In the genomic region with DNA sequence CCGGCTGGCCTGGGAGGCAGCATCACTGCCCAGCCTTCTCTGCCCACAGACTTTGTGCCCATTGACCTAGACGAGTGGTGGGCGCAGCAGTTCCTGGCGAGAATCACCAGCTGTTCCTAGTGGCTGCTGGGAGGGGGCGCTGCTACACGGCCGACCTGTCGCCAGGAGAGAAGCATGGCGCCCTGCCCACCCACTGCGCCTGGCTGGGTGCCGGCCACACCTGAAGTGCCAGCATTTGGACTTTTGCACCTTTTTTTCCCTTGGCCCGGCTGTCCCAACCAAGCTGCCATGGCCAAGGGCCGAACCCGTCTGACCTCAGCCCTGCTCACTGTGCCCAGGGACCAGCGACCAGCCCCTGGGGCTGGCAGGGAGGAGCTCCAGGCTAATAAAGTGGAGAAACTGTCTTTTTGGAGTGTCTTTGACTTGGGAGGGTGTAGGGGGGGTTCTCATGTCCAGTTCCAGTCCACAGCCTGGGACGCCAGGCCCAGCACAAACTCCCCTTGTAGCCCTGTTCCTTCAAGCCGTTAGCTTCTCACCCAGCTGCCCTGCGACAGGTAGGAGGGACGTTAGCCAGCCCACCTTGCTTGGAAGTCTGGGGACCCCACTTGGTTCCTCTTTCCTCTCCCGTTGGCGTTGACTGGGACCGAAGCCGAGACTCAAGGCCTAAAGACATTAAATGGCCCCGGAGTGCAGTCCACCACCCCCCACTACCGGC, we compare ENCODE assay signal across 6 cellular contexts. TPM values are rescaled to one million over a fixed set of nuclear protein-coding genes. Genes with fewer than 3 reads are reported as not detected.
DNase-seq lines count a peak whose midpoint lies in the region; ATAC-seq, FAIRE-seq and TF ChIP-seq lines count a peak whose summit lies in the region.

No MANE protein-coding gene starts in this region.

- H3K27ac Mint-ChIP-seq in natural killer cell treated with Interleukin-12 subunit alpha and Interleukin-12 subunit beta and Interleukin-15 and Interleukin-18, amount 100 ng/mL, for 72 hours = peak overlapping the region in 1 of 2 donors; percentile 61

- 0 out of 2 replicates have a peak, but pooled peaks have one; percentile 53 for TF ChIP-seq POLR2A in K562 (conservative IDR thresholded peaks at IDR 0.05)

- peak overlapping the region; percentile 67 for H3K4me3 Mint-ChIP-seq in natural killer cell treated with Interleukin-12 subunit alpha and Interleukin-12 subunit beta and Interleukin-15 and Interleukin-18, amount 100 ng/mL, for 72 hours

- H3K4me1 ChIP-seq in K562 (replicated peaks in 1 of 2; ENCODE audit: control insufficient read depth in 2 of 2, insufficient read depth in 2 of 2, low read length in 2 of 2) = peaks cover 1 to 88% of the 10 kb centered on the region in 2 experiments; a peak in 3 of 5 replicates

- peaks cover 5% of the 10 kb centered on the region in 2 donors for H3K4me1 Mint-ChIP-seq in natural killer cell treated with Interleukin-12 subunit alpha and Interleukin-12 subunit beta and Interleukin-15 and Interleukin-18, amount 100 ng/mL, for 72 hours (ENCODE audit: low read depth in 2 of 2)

- H3K9me3 ChIP-seq in K562 (replicated peaks; ENCODE audit: control insufficient read depth, insufficient read depth, low read depth, low read length) = no peaks in the 10 kb centered on the region

- H3K4me3 ChIP-seq in K562 = no peak overlapping the region

- no peaks in the 10 kb centered on the region for H3K27me3 ChIP-seq in K562 (ENCODE audit: control insufficient read depth in 2 of 2, insufficient read depth in 2 of 2, low read length in 2 of 2)

- peak; percentile 74 for TF ChIP-seq CTCF in GM10266 (IDR thresholded peaks at IDR 0.05; ENCODE audit: control insufficient read depth, insufficient read depth, low read depth, missing control alignments)
- TF ChIP-seq CTCF in K562 (IDR thresholded peaks at IDR 0.05 in 2 of 3, conservative IDR thresholded peaks at IDR 0.05 in 1 of 3; ENCODE audit: insufficient read depth in 2 of 3, low read depth in 1 of 3, low read length in 3 of 3) = 0 out of 6 replicates have a peak, but pooled peaks of 1 of the 3 experiments have one; percentile 18

- POLR2A ChIA-PET in K562 (lab: Yijun Ruan, JAX) = interaction anchor here (0.7 kb wide), 1 partner anchor 82 kb away, joined by 3 read pairs; no protein-coding TSS in a partner anchor

- no peak for ATAC-seq in K562
- ATAC-seq in natural killer cell treated with Interleukin-12 subunit alpha and Interleukin-12 subunit beta and Interleukin-15 and Interleukin-18, amount 100 ng/mL, for 72 hours = no peak
- no peak for ATAC-seq in GM21367 (IDR thresholded peaks at IDR 0.05; ENCODE audit: unreplicated experiment)

- peaks cover 47% of the 10 kb centered on the region; the same call in 2 of the 3 replicates for H3K36me3 ChIP-seq in K562 (ENCODE audit: control insufficient read depth, insufficient read depth, low read length)

- no peaks in the 10 kb centered on the region for H3K27me3 Mint-ChIP-seq in natural killer cell treated with Interleukin-12 subunit alpha and Interleukin-12 subunit beta and Interleukin-15 and Interleukin-18, amount 100 ng/mL, for 72 hours

- no peak overlapping the region for H3K4me2 ChIP-seq in K562 (ENCODE audit: insufficient read depth, low read length)

- H3K9me3 Mint-ChIP-seq in natural killer cell treated with Interleukin-12 subunit alpha and Interleukin-12 subunit beta and Interleukin-15 and Interleukin-18, amount 100 ng/mL, for 72 hours = no peaks in the 10 kb centered on the region

- no peak for TF ChIP-seq EP300 in K562 (IDR thresholded peaks at IDR 0.05; ENCODE audit: low read length)

- H2AFZ ChIP-seq in K562 (ENCODE audit: low read depth, low read length) = no peak overlapping the region

- CTCF ChIA-PET in K562 (lab: Yijun Ruan, JAX; ENCODE audit: low intra/inter-chr PET ratio) = no interaction called here

- in situ Hi-C loops in K562 (cut with MboI) = no loop called here

- H3K27ac ChIP-seq in K562 (ENCODE audit: extremely low read depth, low read depth, low read length) = no peak overlapping the region

- no peak for FAIRE-seq in K562 (lab: Jason Lieb, UNC)

- H3K36me3 Mint-ChIP-seq in natural killer cell treated with Interleukin-12 subunit alpha and Interleukin-12 subunit beta and Interleukin-15 and Interleukin-18, amount 100 ng/mL, for 72 hours = no peaks in the 10 kb centered on the region

- H4K20me1 ChIP-seq in K562 (replicated peaks; ENCODE audit: control insufficient read depth, insufficient read depth, low read length) = no peaks in the 10 kb centered on the region

- 95% methylated on average over 17 of the region's 25 CpGs for WGBS in K562 (ENCODE audit: insufficient coverage, low coverage, missing lambda C conversion rate)

- peaks cover 30% of the 10 kb centered on the region for H3K79me2 ChIP-seq in K562 (ENCODE audit: control insufficient read depth, insufficient read depth, low read length)

- no peak overlapping the region for H3K9ac ChIP-seq in K562 (ENCODE audit: insufficient read depth in 1 of 2, low read depth in 2 of 2, low read length in 2 of 2)

- intact Hi-C loops in K562 (cut with micrococcal nuclease) = no loop called here

- DNase-seq in GM10266 (ENCODE audit: extremely low spot score) (peak; percentile 70), NCI-H2227 treated with DMSO at 0.1 percent for 48 hours (lab: John Stamatoyannopoulos, UW) (peak; percentile 7), K562 (ENCODE audit: extremely low read depth in 1 of 4, low spot score in 3 of 4) (no peak), putamen (ENCODE audit: low spot score) (no peak)
- no peak for DNase-seq in natural killer cell treated with Interleukin-12 subunit alpha and Interleukin-12 subunit beta and Interleukin-15 and Interleukin-18, amount 100 ng/mL, for 72 hours (ENCODE audit: low spot score)

- no TSS peak for BruUV-seq in K562 (replicated peaks; lab: Mats Ljungman, UMichigan)

- no peaks in the 10 kb centered on the region for H3K9me1 ChIP-seq in K562 (ENCODE audit: control insufficient read depth, insufficient read depth, low read length)

- TF ChIP-seq RAD21 in K562 (CRISPR knock-in tag; conservative IDR thresholded peaks at IDR 0.05 in 1 of 2, IDR thresholded peaks at IDR 0.05 in 1 of 2) = no peak

RNA-seq across cellular contexts. Expression of a gene that starts 0.9 kb away (rescaled TPM):
- total RNA-seq in K562 (2011; cell fraction: chromatin; rRNA removed; ENCODE audit: low replicate concordance) = 25.8 and 70.2 TPM in 2 replicates
- 50.4 and 60.9 TPM in 2 replicates for total RNA-seq in K562 (2011; cell fraction: nucleolus; rRNA removed)
- 29.8 and 30.4 TPM in 2 replicates for total RNA-seq in K562 (2011; cell fraction: nucleoplasm; rRNA removed)
- total RNA-seq in K562 (2014; rRNA removed) (4.9 and 6.5 TPM in 2 replicates), K562 (2014; rRNA removed; fragmentation: Illumina TruSeq; extraction: Trizol) (0.80 and 1.3 TPM in 2 replicates), K562 (2015; rRNA removed; fragmentation: Illumina TruSeq; extraction: Trizol) (3.0 and 3.3 TPM in 2 replicates), K562 (2021) (10.0 and 12.6 TPM in 2 replicates)
- polyA plus RNA-seq in K562 (2011; rRNA removed) (5.7 and 9.4 TPM in 2 replicates), K562 (2014; fragmentation: Illumina TruSeq; extraction: Trizol) (1.4 and 4.3 TPM in 2 replicates), K562 (2014; fragmentation: Nextera tagmentation; extraction: Ambion mirVana) (under 1 TPM; 0.44 to 0.46 TPM), K562 (2014; rRNA removed) (8.1 and 10.6 TPM in 2 replicates)
- polyA plus RNA-seq in K562 (2011; cell fraction: cytosol; rRNA removed) = 3.8 and 9.9 TPM in 2 replicates
- polyA plus RNA-seq in K562 (2011; cell fraction: nucleus; rRNA removed) = 72.9 and 107 TPM in 2 replicates
- polyA plus RNA-seq in K562 (2012) = 6.3 and 9.5 TPM in 2 replicates
- 1.0 and 1.4 TPM in 2 replicates for polyA minus RNA-seq in K562 (2011; rRNA and poly(A)+ RNA removed)
- polyA minus RNA-seq in K562 (2011; cell fraction: cytosol; rRNA and poly(A)+ RNA removed) = 2.6 and 4.5 TPM in 2 replicates
- polyA minus RNA-seq in K562 (2011; cell fraction: nucleus; rRNA and poly(A)+ RNA removed) = 20.9 and 23.9 TPM in 2 replicates
- 100 to 1,000 TPM in 1 of 2 donors, 10 to 100 TPM in 1; 49.7 to 130 TPM for total RNA-seq in natural killer cell treated with Interleukin-12 subunit alpha and Interleukin-12 subunit beta and Interleukin-15 and Interleukin-18, amount 100 ng/mL, for 72 hours

RNA-seq across cellular contexts. Expression of a gene that starts 6.6 kb away (rescaled TPM):
- 33.6 and 106 TPM in 2 replicates for total RNA-seq in K562 (2011; cell fraction: chromatin; rRNA removed; ENCODE audit: low replicate concordance)
- 86.7 and 90.7 TPM in 2 replicates for total RNA-seq in K562 (2011; cell fraction: nucleolus; rRNA removed)
- total RNA-seq in K562 (2011; cell fraction: nucleoplasm; rRNA removed) = 54.1 and 55.3 TPM in 2 replicates
- total RNA-seq in K562 (2014; rRNA removed) = 120 and 148 TPM in 2 replicates
- total RNA-seq in K562 (2014; rRNA removed; fragmentation: Illumina TruSeq; extraction: Trizol) = 3.4 and 6.3 TPM in 2 replicates
- 55.8 and 56.1 TPM in 2 replicates for total RNA-seq in K562 (2015; rRNA removed; fragmentation: Illumina TruSeq; extraction: Trizol)
- 110 and 124 TPM in 2 replicates for total RNA-seq in K562 (2021)
- 35.2 and 47.4 TPM in 2 replicates for polyA plus RNA-seq in K562 (2011; rRNA removed)
- 70.6 and 207 TPM in 2 replicates for polyA plus RNA-seq in K562 (2011; cell fraction: cytosol; rRNA removed)
- polyA plus RNA-seq in K562 (2011; cell fraction: nucleus; rRNA removed) = 72.7 and 125 TPM in 2 replicates
- polyA plus RNA-seq in K562 (2012) = 63.1 and 76.1 TPM in 2 replicates
- 12.8 and 40.4 TPM in 2 replicates for polyA plus RNA-seq in K562 (2014; fragmentation: Illumina TruSeq; extraction: Trizol)
- 1 to 10 TPM in 1 of 2 experiments, under 1 TPM in 1; 0.80 to 3.5 TPM for polyA plus RNA-seq in K562 (2014; fragmentation: Nextera tagmentation; extraction: Ambion mirVana)
- polyA plus RNA-seq in K562 (2014; rRNA removed) = 111 and 123 TPM in 2 replicates
- polyA minus RNA-seq in K562 (2011; rRNA and poly(A)+ RNA removed) = 5.2 and 5.6 TPM in 2 replicates
- 19.4 and 28.1 TPM in 2 replicates for polyA minus RNA-seq in K562 (2011; cell fraction: cytosol; rRNA and poly(A)+ RNA removed)
- 21.5 and 23.7 TPM in 2 replicates for polyA minus RNA-seq in K562 (2011; cell fraction: nucleus; rRNA and poly(A)+ RNA removed)
- total RNA-seq in natural killer cell treated with Interleukin-12 subunit alpha and Interleukin-12 subunit beta and Interleukin-15 and Interleukin-18, amount 100 ng/mL, for 72 hours = 10 to 100 TPM; 29.5 to 57.7 TPM

RNA-seq across cellular contexts. Expression of a gene that starts 12.1 kb away (rescaled TPM):
- total RNA-seq in K562 (2011; cell fraction: chromatin; rRNA removed; ENCODE audit: low replicate concordance) = 30.5 and 94.1 TPM in 2 replicates
- total RNA-seq in K562 (2011; cell fraction: nucleolus; rRNA removed) = 171 and 175 TPM in 2 replicates
- total RNA-seq in K562 (2011; cell fraction: nucleoplasm; rRNA removed) = 71.2 and 82.5 TPM in 2 replicates
- total RNA-seq in K562 (2014; rRNA removed) = 198 and 279 TPM in 2 replicates
- 22.9 and 36.2 TPM in 2 replicates for total RNA-seq in K562 (2014; rRNA removed; fragmentation: Illumina TruSeq; extraction: Trizol)
- 75.4 and 76.5 TPM in 2 replicates for total RNA-seq in K562 (2015; rRNA removed; fragmentation: Illumina TruSeq; extraction: Trizol)
- total RNA-seq in K562 (2021) = 177 and 184 TPM in 2 replicates
- polyA plus RNA-seq in K562 (2011; rRNA removed) = 105 and 115 TPM in 2 replicates
- polyA plus RNA-seq in K562 (2011; cell fraction: cytosol; rRNA removed) = 139 and 392 TPM in 2 replicates
- 292 and 379 TPM in 2 replicates for polyA plus RNA-seq in K562 (2011; cell fraction: nucleus; rRNA removed)
- polyA plus RNA-seq in K562 (2012) = 145 and 152 TPM in 2 replicates
- 80.9 and 91.6 TPM in 2 replicates for polyA plus RNA-seq in K562 (2014; fragmentation: Illumina TruSeq; extraction: Trizol)
- polyA plus RNA-seq in K562 (2014; fragmentation: Nextera tagmentation; extraction: Ambion mirVana) = 10 to 100 TPM in 1 of 2 experiments, 1 to 10 TPM in 1; 7.3 to 11.6 TPM
- 262 and 265 TPM in 2 replicates for polyA plus RNA-seq in K562 (2014; rRNA removed)
- polyA minus RNA-seq in K562 (2011; rRNA and poly(A)+ RNA removed) = 8.4 and 17.6 TPM in 2 replicates
- polyA minus RNA-seq in K562 (2011; cell fraction: cytosol; rRNA and poly(A)+ RNA removed) = 56.4 and 65.7 TPM in 2 replicates
- 80.4 and 108 TPM in 2 replicates for polyA minus RNA-seq in K562 (2011; cell fraction: nucleus; rRNA and poly(A)+ RNA removed)
- total RNA-seq in natural killer cell treated with Interleukin-12 subunit alpha and Interleukin-12 subunit beta and Interleukin-15 and Interleukin-18, amount 100 ng/mL, for 72 hours = 100 to 1,000 TPM in 1 of 2 donors, 10 to 100 TPM in 1; 93.7 to 115 TPM

RNA-seq across cellular contexts. Expression of a gene that starts 17.4 kb away (rescaled TPM):
- total RNA-seq in K562 (2011; cell fraction: chromatin; rRNA removed; ENCODE audit: low replicate concordance) = 0.83 and 4.1 TPM in 2 replicates
- total RNA-seq in K562 (2011; cell fraction: nucleolus; rRNA removed) = 3.3 and 3.8 TPM in 2 replicates
- 1.8 and 2.3 TPM in 2 replicates for total RNA-seq in K562 (2011; cell fraction: nucleoplasm; rRNA removed)
- total RNA-seq in K562 (2014; rRNA removed) (0.50 and 0.57 TPM in 2 replicates), K562 (2014; rRNA removed; fragmentation: Illumina TruSeq; extraction: Trizol) (not detected in 2 replicates), K562 (2015; rRNA removed; fragmentation: Illumina TruSeq; extraction: Trizol) (0.11 and 0.14 TPM in 2 replicates), K562 (2021) (0.85 and 1.1 TPM in 2 replicates)
- polyA plus RNA-seq in K562 (2011; rRNA removed) (0.18 and 0.22 TPM in 2 replicates), K562 (2014; fragmentation: Illumina TruSeq; extraction: Trizol) (0.14 TPM in 1 of 2 replicates, not detected in the other), K562 (2014; fragmentation: Nextera tagmentation; extraction: Ambion mirVana) (not detected), K562 (2014; rRNA removed) (0.30 and 0.54 TPM in 2 replicates)
- 0.29 and 2.5 TPM in 2 replicates for polyA plus RNA-seq in K562 (2011; cell fraction: cytosol; rRNA removed)
- polyA plus RNA-seq in K562 (2011; cell fraction: nucleus; rRNA removed) = 0.56 and 2.4 TPM in 2 replicates
- 0.61 and 1.5 TPM in 2 replicates for polyA plus RNA-seq in K562 (2012)
- polyA minus RNA-seq in K562 (2011; rRNA and poly(A)+ RNA removed) = 0.12 and 0.14 TPM in 2 replicates
- polyA minus RNA-seq in K562 (2011; cell fraction: cytosol; rRNA and poly(A)+ RNA removed) = 0.73 and 1.1 TPM in 2 replicates
- polyA minus RNA-seq in K562 (2011; cell fraction: nucleus; rRNA and poly(A)+ RNA removed) = 0.44 and 0.81 TPM in 2 replicates
- total RNA-seq in natural killer cell treated with Interleukin-12 subunit alpha and Interleukin-12 subunit beta and Interleukin-15 and Interleukin-18, amount 100 ng/mL, for 72 hours = 1 to 10 TPM in 1 of 2 donors, under 1 TPM in 1; 0.75 to 1.1 TPM

RNA-seq across cellular contexts. Expression of a gene that starts 19.7 kb away (rescaled TPM):
- 214 and 929 TPM in 2 replicates for total RNA-seq in K562 (2011; cell fraction: chromatin; rRNA removed; ENCODE audit: low replicate concordance)
- 1,026 and 1,077 TPM in 2 replicates for total RNA-seq in K562 (2011; cell fraction: nucleolus; rRNA removed)
- total RNA-seq in K562 (2011; cell fraction: nucleoplasm; rRNA removed) = 329 and 385 TPM in 2 replicates
- total RNA-seq in K562 (2014; rRNA removed) (116 and 158 TPM in 2 replicates), K562 (2014; rRNA removed; fragmentation: Illumina TruSeq; extraction: Trizol) (18.6 and 26.7 TPM in 2 replicates), K562 (2015; rRNA removed; fragmentation: Illumina TruSeq; extraction: Trizol) (83.6 and 87.9 TPM in 2 replicates), K562 (2021) (267 TPM in 2 replicates)
- polyA plus RNA-seq in K562 (2011; rRNA removed) (118 and 173 TPM in 2 replicates), K562 (2014; fragmentation: Illumina TruSeq; extraction: Trizol) (112 and 139 TPM in 2 replicates), K562 (2014; fragmentation: Nextera tagmentation; extraction: Ambion mirVana) (1 to 10 TPM; 5.0 to 6.8 TPM), K562 (2014; rRNA removed) (373 and 378 TPM in 2 replicates)
- 121 and 296 TPM in 2 replicates for polyA plus RNA-seq in K562 (2011; cell fraction: cytosol; rRNA removed)
- 1,454 and 2,407 TPM in 2 replicates for polyA plus RNA-seq in K562 (2011; cell fraction: nucleus; rRNA removed)
- polyA plus RNA-seq in K562 (2012) = 192 and 214 TPM in 2 replicates
- 14.4 and 20.6 TPM in 2 replicates for polyA minus RNA-seq in K562 (2011; rRNA and poly(A)+ RNA removed)
- 48.0 and 67.2 TPM in 2 replicates for polyA minus RNA-seq in K562 (2011; cell fraction: cytosol; rRNA and poly(A)+ RNA removed)
- 214 and 219 TPM in 2 replicates for polyA minus RNA-seq in K562 (2011; cell fraction: nucleus; rRNA and poly(A)+ RNA removed)
- total RNA-seq in natural killer cell treated with Interleukin-12 subunit alpha and Interleukin-12 subunit beta and Interleukin-15 and Interleukin-18, amount 100 ng/mL, for 72 hours = 100 to 1,000 TPM; 171 to 259 TPM

Comparison
In these comparisons a context has a peak if more than half of its experiments do, and no peak if none do; other contexts are left out.
1. DNase-seq: peak in GM10266 (single experiment) and NCI-H2227 treated with DMSO at 0.1 percent for 48 hours (single experiment); none in K562 (0 of 4), natural killer cell treated with Interleukin-12 subunit alpha and Interleukin-12 subunit beta and Interleukin-15 and Interleukin-18, amount 100 ng/mL, for 72 hours (single experiment) and putamen (single experiment).